ENCODE assay signal across 8 cellular contexts in genomic region chr13:110615322-110616102, GRCh38. TPM values are rescaled to one million over a fixed set of nuclear protein-coding genes. Genes with fewer than 3 reads are reported as not detected.
DNase-seq lines count a peak whose midpoint lies in the region; ATAC-seq and TF ChIP-seq lines count a peak whose summit lies in the region.

TSS of gene NAXD (plus strand) at chr13:110615545. CDS start at chr13:110615602, 57 bp downstream.

- WGBS in endodermal cell (ENCODE audit: insufficient coverage in 1 of 2, insufficient read length in 1 of 2), 2 experiments: 2 to 5% methylated on average over 31 to 95 of the region's 95 CpGs
- no CpG with 5 or more reads among the region's 95 CpGs for WGBS in mesendoderm (ENCODE audit: extremely low coverage, insufficient coverage, low lambda C conversion rate)

- peak; percentile 56 for ATAC-seq in GM19468 (IDR thresholded peaks at IDR 0.05; ENCODE audit: extremely low read depth, unreplicated experiment)

- no peak within 1 kb of the TSS for H3K4ac ChIP-seq in mesendoderm (ENCODE audit: low read depth, low read length)

- H4K8ac ChIP-seq in mesendoderm (ENCODE audit: low read depth, low read length): peak within 1 kb of the TSS; percentile 66

- H3K27me3 ChIP-seq in endodermal cell (ENCODE audit: control insufficient read depth, insufficient read depth, low read length, poor library complexity, severe bottlenecking) (no peaks in the 10 kb centered on the region), mesendoderm (ENCODE audit: insufficient read depth, low read length, poor library complexity) (no peaks in the 10 kb centered on the region)

- H2AK5ac ChIP-seq in mesendoderm (ENCODE audit: low read length): peak within 1 kb of the TSS; percentile 93

- peaks cover 15% of the 10 kb centered on the region for H3K9me3 Mint-ChIP-seq in endodermal cell

- H3K4me1 Mint-ChIP-seq in endodermal cell: peaks cover 29% of the 10 kb centered on the region

- DNase-seq in COLO668 (lab: John Stamatoyannopoulos, UW; ENCODE audit: unreplicated experiment): peak; percentile 98
- peak; percentile 49 for DNase-seq in HS-5 (ENCODE audit: low read depth)
- DNase-seq in NOMO-1 treated with DMSO at 0.1 percent for 48 hours (lab: John Stamatoyannopoulos, UW; ENCODE audit: unreplicated experiment): peak; percentile 86
- DNase-seq in activated CD8-positive, alpha-beta memory T cell treated with anti-CD3 and anti-CD28 coated beads, Interleukin-2, amount 50 U/mL, for 1 hour (ENCODE audit: extremely low read depth): peak; percentile 35
- peak; percentile 98 for DNase-seq in endodermal cell
- peak; percentile 98 for DNase-seq in mesendoderm
- peak; percentile 40 for DNase-seq in stimulated activated CD8-positive, alpha-beta memory T cell treated with anti-CD3 and anti-CD28 coated beads, Interleukin-15, amount 100 ng/mL, for 1 hour (ENCODE audit: low read depth)

- H3K4me3 Mint-ChIP-seq in endodermal cell: peak within 1 kb of the TSS; percentile 82

- peak within 1 kb of the TSS; percentile 99 for H3K23ac ChIP-seq in mesendoderm (ENCODE audit: low read length)

- H3K18ac ChIP-seq in mesendoderm (ENCODE audit: low read length): peak within 1 kb of the TSS; percentile 51

- H4K5ac ChIP-seq in mesendoderm (ENCODE audit: low read length): peak within 1 kb of the TSS; percentile 94

- no peak within 1 kb of the TSS for H2BK5ac ChIP-seq in mesendoderm (ENCODE audit: low read length)

- peak within 1 kb of the TSS; percentile 81 for H3K4me3 ChIP-seq in endodermal cell (ENCODE audit: low read length)
- peak within 1 kb of the TSS; percentile 84 for H3K4me3 ChIP-seq in mesendoderm (ENCODE audit: low read length)

- no peak within 1 kb of the TSS for H2BK15ac ChIP-seq in mesendoderm (replicated peaks; ENCODE audit: low read depth)

- H3K9ac ChIP-seq in endodermal cell (ENCODE audit: extremely low read depth, low read length, poor library complexity, severe bottlenecking) (peak within 1 kb of the TSS; percentile 28), mesendoderm (ENCODE audit: low read length) (peak within 1 kb of the TSS; percentile 92)

- H3K56ac ChIP-seq in mesendoderm (ENCODE audit: low read length): peak within 1 kb of the TSS; percentile 98

- no peak within 1 kb of the TSS for H2BK120ac ChIP-seq in mesendoderm (ENCODE audit: low read depth, low read length)

- H3K36me3 ChIP-seq in endodermal cell (ENCODE audit: control insufficient read depth, insufficient read depth, low read length) (no peaks in the 10 kb centered on the region), mesendoderm (ENCODE audit: control insufficient read depth, insufficient read depth, low read length) (no peaks in the 10 kb centered on the region)

- H3K9me3 ChIP-seq in endodermal cell (ENCODE audit: control insufficient read depth, low read length): peaks cover 4% of the 10 kb centered on the region

- H3K79me1 ChIP-seq in mesendoderm (ENCODE audit: low read length): peaks cover 16% of the 10 kb centered on the region

- H3K27me3 Mint-ChIP-seq in endodermal cell (ENCODE audit: insufficient read depth): peaks cover 22% of the 10 kb centered on the region

- peaks cover 39% of the 10 kb centered on the region for H3K79me2 ChIP-seq in mesendoderm (ENCODE audit: control insufficient read depth, insufficient read depth, low read length)

- H3K36me3 Mint-ChIP-seq in endodermal cell (ENCODE audit: low read depth): peaks cover 4% of the 10 kb centered on the region

- H3K4me2 ChIP-seq in mesendoderm (ENCODE audit: low read length): peak within 1 kb of the TSS; percentile 94

- TF ChIP-seq CTCF in endodermal cell (conservative IDR thresholded peaks at IDR 0.05): no peak

- H3K27ac ChIP-seq in endodermal cell (ENCODE audit: low read depth, low read length): no peak within 1 kb of the TSS
- H3K27ac ChIP-seq in mesendoderm (ENCODE audit: low read depth, low read length): peak within 1 kb of the TSS; percentile 28

- H3K4me1 ChIP-seq in endodermal cell (ENCODE audit: control insufficient read depth, insufficient read depth, low read length): peaks cover 7% of the 10 kb centered on the region
- H3K4me1 ChIP-seq in mesendoderm (ENCODE audit: control insufficient read depth, low read depth, low read length): peaks cover 8% of the 10 kb centered on the region

- H3K27ac Mint-ChIP-seq in endodermal cell: peak within 1 kb of the TSS; percentile 93

RNA-seq across cellular contexts. Expression of gene NAXD, which starts in this region (rescaled TPM):
- 10 to 100 TPM; 31.3 to 33.4 TPM for total RNA-seq in endodermal cell
- polyA plus RNA-seq in endodermal cell (2013, experiment 1 of 2): 23.2 TPM
- polyA plus RNA-seq in endodermal cell (2013, experiment 2 of 2): 22.0 TPM
- polyA plus RNA-seq in mesendoderm (2013, experiment 1 of 2): 22.1 TPM
- 22.1 TPM for polyA plus RNA-seq in mesendoderm (2013, experiment 2 of 2)

Comparison
In these comparisons a context has a peak if more than half of its experiments do, and no peak if none do; other contexts are left out.
1. DNase-seq: peak in every context shown above with its lines; median percentile 98 in COLO668; 98 in endodermal cell; 98 in mesendoderm; 86 in NOMO-1 treated with DMSO at 0.1 percent for 48 hours; 49 in HS-5; 40 in stimulated activated CD8-positive, alpha-beta memory T cell treated with anti-CD3 and anti-CD28 coated beads, Interleukin-15, amount 100 ng/mL, for 1 hour; 35 in activated CD8-positive, alpha-beta memory T cell treated with anti-CD3 and anti-CD28 coated beads, Interleukin-2, amount 50 U/mL, for 1 hour.